ENCODE assay signal across 8 cellular contexts in the genomic region with DNA sequence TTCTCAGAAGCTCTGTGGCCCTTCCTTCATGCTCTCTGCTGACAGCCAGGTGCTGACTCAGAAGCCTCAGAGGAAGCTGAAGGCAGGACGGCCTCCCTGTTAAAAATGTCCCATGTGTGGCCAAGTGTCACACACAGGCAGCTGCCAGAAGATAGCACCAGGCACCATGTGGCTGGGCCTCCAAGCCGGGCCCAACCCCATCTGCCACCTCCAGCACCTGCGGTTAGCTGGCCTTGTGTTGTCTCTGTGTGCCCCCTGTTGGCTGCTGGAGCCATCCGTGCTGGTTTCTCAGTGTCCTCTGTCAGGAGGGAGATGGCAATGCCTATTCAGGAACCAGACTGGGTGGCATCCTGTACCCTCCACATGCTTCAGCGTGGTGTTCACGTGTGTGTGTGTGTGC.
DNase-seq lines count a peak whose midpoint lies in the region; ATAC-seq and TF ChIP-seq lines count a peak whose summit lies in the region.

No MANE protein-coding gene starts in this region.

- H3K4me3 ChIP-seq in adipocyte (ENCODE audit: low read length) (no peak overlapping the region), left lung (no peak overlapping the region)

- H3K4me3 Mint-ChIP-seq in nephron: no peak overlapping the region

- TF ChIP-seq CTCF in C4-2B (conservative IDR thresholded peaks at IDR 0.05) (no peak; the same call in 1 of the 2 replicates), nephron (IDR thresholded peaks at IDR 0.05; ENCODE audit: unreplicated experiment in 3 of 3) (peak; percentile 14 to 31 (median 22)), left lung (IDR thresholded peaks at IDR 0.05) (no peak)

- no peaks in the 10 kb centered on the region for H3K9me3 Mint-ChIP-seq in nephron

- H3K36me3 ChIP-seq in adipocyte (ENCODE audit: control insufficient read depth, insufficient read depth, low read length, severe bottlenecking) (no peaks in the 10 kb centered on the region), left lung (no peaks in the 10 kb centered on the region)

- peak; percentile 38 for ATAC-seq in GM18868 (IDR thresholded peaks at IDR 0.05; ENCODE audit: unreplicated experiment)
- no peak for ATAC-seq in GM21390 (IDR thresholded peaks at IDR 0.05; ENCODE audit: unreplicated experiment)
- ATAC-seq in GM19035 (IDR thresholded peaks at IDR 0.05; ENCODE audit: unreplicated experiment): no peak
- ATAC-seq in left lung: no peak

- H3K4me1 Mint-ChIP-seq in nephron: no peaks in the 10 kb centered on the region

- H3K27me3 ChIP-seq in adipocyte (replicated peaks; ENCODE audit: control insufficient read depth, insufficient read depth, low read length): peaks cover 6% of the 10 kb centered on the region
- H3K27me3 ChIP-seq in left lung: no peaks in the 10 kb centered on the region

- no peak overlapping the region for H3K27ac Mint-ChIP-seq in nephron

- H3K4me1 ChIP-seq in adipocyte (ENCODE audit: control insufficient read depth, insufficient read depth, low read length) (peaks cover 4% of the 10 kb centered on the region), left lung (peaks cover 3 to 6% of the 10 kb centered on the region in 2 donors)

- no peak overlapping the region for H3K9ac ChIP-seq in adipocyte (ENCODE audit: low read length)

- H3K27me3 Mint-ChIP-seq in nephron (ENCODE audit: low read depth): peaks cover 17% of the 10 kb centered on the region

- peak overlapping the region; percentile 60 for H3K27ac ChIP-seq in C4-2B
- H3K27ac ChIP-seq in left lung: no peak overlapping the region

- intact Hi-C loops in left lung (cut with DNase I): loop anchor here in 1 of 2 donors (10.0 kb wide), 2 partner anchors 115 to 145 kb away; no protein-coding TSS in a partner anchor

- DNase-seq in NCI-H2029 (lab: John Stamatoyannopoulos, UW) (peak; percentile 82), adipocyte (ENCODE audit: low read depth) (peak; percentile 22), left lung (no peak)

- H3K9me3 ChIP-seq in adipocyte (ENCODE audit: control insufficient read depth, low read length): no peaks in the 10 kb centered on the region
- no peaks in the 10 kb centered on the region for H3K9me3 ChIP-seq in left lung

- H3K36me3 Mint-ChIP-seq in nephron (ENCODE audit: low read depth): no peaks in the 10 kb centered on the region

Comparison
In these comparisons a context has a peak if more than half of its experiments do, and no peak if none do; other contexts are left out.
1. CTCF ChIP-seq: peak in nephron (3 of 3); none in C4-2B (single experiment) and left lung (0 of 2).
2. DNase-seq: peak in NCI-H2029 (single experiment) and adipocyte (single experiment); none in left lung (0 of 2).